Comparison of ENCODE assay signal across 9 cellular contexts in genomic region chr11:67429722-67430121, GRCh38. TPM values are rescaled to one million over a fixed set of nuclear protein-coding genes. Genes with fewer than 3 reads are reported as not detected.
DNase-seq lines count a peak whose midpoint lies in the region; ATAC-seq and TF ChIP-seq lines count a peak whose summit lies in the region.
"Had no signal": no experiment of that assay in that cellular context is flagged by ENCODE, and none has a peak within 500 bp of the region (broad histone marks: within the 10 kb centered on the region; RNA-seq: fewer than 3 reads in every experiment).

No MANE protein-coding gene starts in this region.

- peaks cover 0 to 6% of the 10 kb centered on the region in 2 donors for H3K27me3 Mint-ChIP-seq in CD8-positive, alpha-beta memory T cell
- no peaks in the 10 kb centered on the region for H3K27me3 Mint-ChIP-seq in memory B cell

- POLR2A ChIA-PET in CD8-positive, alpha-beta memory T cell (lab: Charles Lee), result interaction anchor here (0.5 to 10.1 kb wide), 7 partner anchors 8 to 56 kb away, joined by 3 to 203 read pairs (median 20); partner anchors contain the start of genes CORO1B, PPP1CA, PTPRCAP and TBC1D10C

- CTCF ChIA-PET in CD8-positive, alpha-beta memory T cell (lab: Charles Lee), result interaction anchor here (0.9 to 2.8 kb wide), 4 partner anchors 7 to 29 kb away, joined by 3 to 18 read pairs (median 6); partner anchors contain the start of genes PTPRCAP and TBC1D10C

- TF ChIP-seq POLR2A in upper lobe of left lung (IDR thresholded peaks at IDR 0.05), result no peak

- H3K4me1 ChIP-seq in CD8-positive, alpha-beta memory T cell (ENCODE audit: insufficient read depth, low read length), result peaks cover 53% of the 10 kb centered on the region
- H3K4me1 ChIP-seq in upper lobe of left lung, result peaks cover 14 to 24% (median 17%) of the 10 kb centered on the region in 4 donors
- peaks cover 35% of the 10 kb centered on the region for H3K4me1 ChIP-seq in effector memory CD4-positive, alpha-beta T cell (ENCODE audit: control insufficient read depth, insufficient read depth, low read length, poor library complexity, severe bottlenecking)

- peak overlapping the region; percentile 91 for H3K27ac ChIP-seq in CD8-positive, alpha-beta memory T cell (ENCODE audit: low read depth, low read length)
- no peak overlapping the region for H3K27ac ChIP-seq in SU-DHL-6 (ENCODE audit: low read depth, low read length)
- H3K27ac ChIP-seq in upper lobe of left lung, result no peak overlapping the region
- H3K27ac ChIP-seq in effector memory CD4-positive, alpha-beta T cell (ENCODE audit: insufficient read depth, low read length, poor library complexity, severe bottlenecking), result no peak overlapping the region

- H3K4me3 Mint-ChIP-seq in CD8-positive, alpha-beta memory T cell, result peak overlapping the region; percentile 53 to 99 (median 99)
- peak overlapping the region; percentile 39 for H3K4me3 Mint-ChIP-seq in memory B cell

- no peak overlapping the region for H2AFZ ChIP-seq in SU-DHL-6 (ENCODE audit: low read depth, low read length, severe bottlenecking)

- peaks cover 17% of the 10 kb centered on the region for H3F3A ChIP-seq in SU-DHL-6 (ENCODE audit: insufficient read depth)

- H3K9me2 ChIP-seq in SU-DHL-6 (replicated peaks; ENCODE audit: insufficient read depth, low read length), result no peaks in the 10 kb centered on the region

- no peaks in the 10 kb centered on the region for H4K20me1 ChIP-seq in SU-DHL-6 (ENCODE audit: low read depth, low read length)

- peak overlapping the region; percentile 90 for H3K4me2 ChIP-seq in SU-DHL-6 (ENCODE audit: low read depth, low read length, poor library complexity, severe bottlenecking)

- H3K36me3 ChIP-seq in CD8-positive, alpha-beta memory T cell (ENCODE audit: insufficient read depth, low read length), result peaks cover 14% of the 10 kb centered on the region
- H3K36me3 ChIP-seq in SU-DHL-6 (ENCODE audit: low read length) (no peaks in the 10 kb centered on the region), upper lobe of left lung (peaks cover 4 to 41% (median 37%) of the 10 kb centered on the region in 4 donors)
- peaks cover 12% of the 10 kb centered on the region for H3K36me3 ChIP-seq in effector memory CD4-positive, alpha-beta T cell (ENCODE audit: control insufficient read depth, insufficient read depth, low read length)

- H3K27me3 ChIP-seq in CD8-positive, alpha-beta memory T cell (ENCODE audit: insufficient read depth, low read length, poor library complexity, severe bottlenecking), result no peaks in the 10 kb centered on the region
- H3K27me3 ChIP-seq in SU-DHL-6 (ENCODE audit: low read length) (no peaks in the 10 kb centered on the region), upper lobe of left lung (no peaks in the 10 kb centered on the region)
- H3K27me3 ChIP-seq in effector memory CD4-positive, alpha-beta T cell (replicated peaks; ENCODE audit: control insufficient read depth, insufficient read depth, low read length, poor library complexity, severe bottlenecking), result no peaks in the 10 kb centered on the region

- no peak for DNase-seq in CD8-positive, alpha-beta memory T cell
- DNase-seq in memory B cell (ENCODE audit: low spot score in 2 of 2) (no peak), RPMI8226 (no peak), upper lobe of left lung (no peak)
- DNase-seq in effector memory CD4-positive, alpha-beta T cell, result no peak
- DNase-seq: GDM1, NCI-H526 had no signal

- H3K4me3 ChIP-seq in CD8-positive, alpha-beta memory T cell (ENCODE audit: low read length), result no peak overlapping the region
- peak overlapping the region; percentile 92 for H3K4me3 ChIP-seq in SU-DHL-6 (ENCODE audit: insufficient read depth, low read length, poor library complexity, severe bottlenecking)
- peak overlapping the region in 1 of 4 donors; percentile 97 for H3K4me3 ChIP-seq in upper lobe of left lung
- H3K4me3 ChIP-seq in effector memory CD4-positive, alpha-beta T cell (ENCODE audit: insufficient read depth, low read depth, low read length, poor library complexity, severe bottlenecking), result no peak overlapping the region

- peak overlapping the region in 6 of 8 donors; percentile 11 to 99 (median 62) for H3K27ac Mint-ChIP-seq in CD8-positive, alpha-beta memory T cell
- no peak overlapping the region for H3K27ac Mint-ChIP-seq in memory B cell

- H3K9ac ChIP-seq in SU-DHL-6 (ENCODE audit: low read length), result peak overlapping the region; percentile 92

- H3K9me3 Mint-ChIP-seq in CD8-positive, alpha-beta memory T cell, result no peaks in the 10 kb centered on the region
- no peaks in the 10 kb centered on the region for H3K9me3 Mint-ChIP-seq in memory B cell

- WGBS in upper lobe of left lung, 2 donors, result 78 to 85% methylated on average over 11 of the region's 11 CpGs

- peaks cover 13% of the 10 kb centered on the region for H3K79me2 ChIP-seq in SU-DHL-6 (ENCODE audit: insufficient read depth, low read length)

- ATAC-seq in memory B cell (ENCODE audit: low read depth) (no peak), upper lobe of left lung (ENCODE audit: low FRiP score in 2 of 2) (no peak)

- TF ChIP-seq EP300 in upper lobe of left lung (IDR thresholded peaks at IDR 0.05), result no peak

- TF ChIP-seq CTCF in SU-DHL-6 (IDR thresholded peaks at IDR 0.05; ENCODE audit: insufficient read depth, low read length, poor library complexity, severe bottlenecking) (no peak), upper lobe of left lung (IDR thresholded peaks at IDR 0.05) (no peak)

- H3K9me3 ChIP-seq in CD8-positive, alpha-beta memory T cell (ENCODE audit: low read length), result no peaks in the 10 kb centered on the region
- H3K9me3 ChIP-seq in SU-DHL-6 (ENCODE audit: insufficient read depth, low read length), result no peaks in the 10 kb centered on the region
- no peaks in the 10 kb centered on the region for H3K9me3 ChIP-seq in upper lobe of left lung
- H3K9me3 ChIP-seq in effector memory CD4-positive, alpha-beta T cell (ENCODE audit: control insufficient read depth, low read length), result no peaks in the 10 kb centered on the region

- H3K36me3 Mint-ChIP-seq in CD8-positive, alpha-beta memory T cell, result peaks cover 0 to 45% (median 2%) of the 10 kb centered on the region in 3 donors
- H3K36me3 Mint-ChIP-seq in memory B cell, result peaks cover 7% of the 10 kb centered on the region

- H3K4me1 Mint-ChIP-seq in CD8-positive, alpha-beta memory T cell, result peaks cover 36 to 74% (median 43%) of the 10 kb centered on the region in 3 donors
- H3K4me1 Mint-ChIP-seq in memory B cell, result peaks cover 26% of the 10 kb centered on the region

RNA-seq across cellular contexts. Expression of gene RPS6KB2, which starts 1.4 kb away (rescaled TPM):
- total RNA-seq in CD8-positive, alpha-beta memory T cell, result 10 to 100 TPM; 86.0 to 88.4 TPM
- 54.0 TPM for polyA plus RNA-seq in CD8-positive, alpha-beta memory T cell
- total RNA-seq in upper lobe of left lung, result 10 to 100 TPM; 35.2 to 94.3 (median 50.4) TPM

RNA-seq across cellular contexts. Expression of gene PTPRCAP, which starts 7.8 kb away (rescaled TPM):
- total RNA-seq in CD8-positive, alpha-beta memory T cell, result 100 to 1,000 TPM; 145 to 163 TPM
- polyA plus RNA-seq in CD8-positive, alpha-beta memory T cell, result 1,075 TPM
- 10 to 100 TPM; 12.8 to 34.0 (median 18.0) TPM for total RNA-seq in upper lobe of left lung

RNA-seq across cellular contexts. Expression of gene CORO1B, which starts 13.6 kb away (rescaled TPM):
- 10 to 100 TPM; 90.3 to 92.8 TPM for total RNA-seq in CD8-positive, alpha-beta memory T cell
- polyA plus RNA-seq in CD8-positive, alpha-beta memory T cell, result 12.2 TPM
- total RNA-seq in upper lobe of left lung, result 100 to 1,000 TPM in 4 of 6 donors, 10 to 100 TPM in 2; 49.0 to 178 (median 118) TPM

RNA-seq across cellular contexts. Expression of gene CARNS1, which starts 14.2 kb away (rescaled TPM):
- 1 to 10 TPM; 2.0 to 2.7 TPM for total RNA-seq in CD8-positive, alpha-beta memory T cell
- 1.8 TPM for polyA plus RNA-seq in CD8-positive, alpha-beta memory T cell
- total RNA-seq in upper lobe of left lung, result 1 to 10 TPM in 2 of 6 donors, under 1 TPM in 4; 0.49 to 4.2 (median 0.89) TPM

RNA-seq across cellular contexts. Expression of gene GPR152, which starts 22.8 kb away (rescaled TPM):
- total RNA-seq in CD8-positive, alpha-beta memory T cell, result not detected
- 0.87 TPM for polyA plus RNA-seq in CD8-positive, alpha-beta memory T cell
- total RNA-seq in upper lobe of left lung, result not detected
- total RNA-seq: omental fat pad had no signal

Comparison
In these comparisons a context has a peak if more than half of its experiments do, and no peak if none do; other contexts are left out.
1. RNA of gene PTPRCAP, which starts 7.8 kb away (total RNA-seq): 145 to 163 TPM in CD8-positive, alpha-beta memory T cell; 12.8 to 34.0 TPM in upper lobe of left lung; every median in the first group is over 4 times any median in the second.